ENCODE assay signal across 1 cellular context in genomic region chr9:94611638-94612068, GRCh38.
TF ChIP-seq lines count a peak whose summit lies in the region.

No MANE protein-coding gene starts in this region.

TF ChIP-seq in HepG2, 621 proteins besides CTCF, POLR2A, EP300 and RAD21:
- no peak for TF ChIP-seq GPN1 (CRISPR knock-in tag; IDR thresholded peaks at IDR 0.05; ENCODE audit: borderline replicate concordance)
- TF ChIP-seq ZMYM3 (CRISPR knock-in tag; IDR thresholded peaks at IDR 0.05): peak; percentile 66
- no peak for TF ChIP-seq HDAC2 (CRISPR knock-in tag; IDR thresholded peaks at IDR 0.05)
- TF ChIP-seq, protein P1, sequence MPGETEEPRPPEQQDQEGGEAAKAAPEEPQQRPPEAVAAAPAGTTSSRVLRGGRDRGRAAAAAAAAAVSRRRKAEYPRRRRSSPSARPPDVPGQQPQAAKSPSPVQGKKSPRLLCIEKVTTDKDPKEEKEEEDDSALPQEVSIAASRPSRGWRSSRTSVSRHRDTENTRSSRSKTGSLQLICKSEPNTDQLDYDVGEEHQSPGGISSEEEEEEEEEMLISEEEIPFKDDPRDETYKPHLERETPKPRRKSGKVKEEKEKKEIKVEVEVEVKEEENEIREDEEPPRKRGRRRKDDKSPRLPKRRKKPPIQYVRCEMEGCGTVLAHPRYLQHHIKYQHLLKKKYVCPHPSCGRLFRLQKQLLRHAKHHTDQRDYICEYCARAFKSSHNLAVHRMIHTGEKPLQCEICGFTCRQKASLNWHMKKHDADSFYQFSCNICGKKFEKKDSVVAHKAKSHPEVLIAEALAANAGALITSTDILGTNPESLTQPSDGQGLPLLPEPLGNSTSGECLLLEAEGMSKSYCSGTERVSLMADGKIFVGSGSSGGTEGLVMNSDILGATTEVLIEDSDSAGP (CRISPR knock-in tag; IDR thresholded peaks at IDR 0.05; ENCODE audit: borderline replicate concordance): 0 out of 2 replicates have a peak, but pooled peaks have one; percentile 16
- TF ChIP-seq, protein P2, sequence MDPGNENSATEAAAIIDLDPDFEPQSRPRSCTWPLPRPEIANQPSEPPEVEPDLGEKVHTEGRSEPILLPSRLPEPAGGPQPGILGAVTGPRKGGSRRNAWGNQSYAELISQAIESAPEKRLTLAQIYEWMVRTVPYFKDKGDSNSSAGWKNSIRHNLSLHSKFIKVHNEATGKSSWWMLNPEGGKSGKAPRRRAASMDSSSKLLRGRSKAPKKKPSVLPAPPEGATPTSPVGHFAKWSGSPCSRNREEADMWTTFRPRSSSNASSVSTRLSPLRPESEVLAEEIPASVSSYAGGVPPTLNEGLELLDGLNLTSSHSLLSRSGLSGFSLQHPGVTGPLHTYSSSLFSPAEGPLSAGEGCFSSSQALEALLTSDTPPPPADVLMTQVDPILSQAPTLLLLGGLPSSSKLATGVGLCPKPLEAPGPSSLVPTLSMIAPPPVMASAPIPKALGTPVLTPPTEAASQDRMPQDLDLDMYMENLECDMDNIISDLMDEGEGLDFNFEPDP (CRISPR knock-in tag; conservative IDR thresholded peaks at IDR 0.05): 0 out of 2 replicates have a peak, but pooled peaks have one; percentile 81
- TF ChIP-seq CHD4 (IDR thresholded peaks at IDR 0.05; ENCODE audit: borderline replicate concordance, low read length): 0 out of 2 replicates have a peak, but pooled peaks have one; percentile 32
- peak; percentile 80 for TF ChIP-seq ZNF770 (CRISPR knock-in tag; IDR thresholded peaks at IDR 0.05)
